In the genomic region with DNA sequence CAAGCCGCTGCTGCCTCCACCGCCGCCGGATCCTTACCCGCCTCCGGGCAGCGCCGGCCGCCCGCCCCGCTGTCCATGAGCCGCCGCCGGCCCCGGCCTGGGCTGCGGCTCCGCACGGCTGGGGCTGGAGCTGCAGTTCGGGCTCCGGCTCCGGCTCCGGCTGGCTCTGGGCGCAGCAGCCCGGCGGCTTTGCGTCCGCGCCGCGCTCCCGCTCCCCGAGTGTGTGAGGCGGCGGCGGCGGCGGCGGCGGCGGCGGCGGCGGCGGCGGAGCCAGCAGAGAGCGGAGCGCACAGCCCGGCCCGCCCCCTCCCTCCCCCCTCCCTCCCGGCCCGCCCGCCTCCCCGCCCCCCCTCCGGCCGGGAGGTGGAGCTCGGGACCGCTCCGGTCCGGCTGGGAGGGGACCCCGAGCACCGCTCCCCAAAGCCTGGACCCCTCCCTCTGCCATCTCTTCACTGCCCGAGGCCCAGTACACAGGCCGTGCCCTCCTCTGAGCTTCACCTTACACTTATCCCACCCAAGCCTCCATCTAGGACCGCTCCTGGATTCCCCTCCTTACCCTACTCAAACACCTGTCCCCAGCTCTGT, we compare ENCODE assay signal across 8 cellular contexts. TPM values are rescaled to one million over a fixed set of nuclear protein-coding genes. Genes with fewer than 3 reads are reported as not detected.
DNase-seq lines count a peak whose midpoint lies in the region; ATAC-seq and TF ChIP-seq lines count a peak whose summit lies in the region.

TSS of gene PCDH1 (minus strand) at position 225 of the 585 bp plus-strand sequence. CDS start at position 77, 148 bp downstream.

- H3K4me1 Mint-ChIP-seq in natural killer cell, result peaks cover 39 to 58% of the 10 kb centered on the region in 2 donors

- DNase-seq in HuH-7 (ENCODE audit: low spot score) (peak; percentile 37), foreskin keratinocyte (no peak), natural killer cell (peak; percentile 37), aorta (peak in 1 of 2 donors; percentile 78), UCSD-AML1 (lab: John Stamatoyannopoulos, UW; ENCODE audit: unreplicated experiment) (no peak)
- DNase-seq in activated naive CD4-positive, alpha-beta T cell treated with Interleukin-2 at 50 U/mL for 16 hours, result peak; percentile 33

- TF ChIP-seq CTCF in C4-2B (conservative IDR thresholded peaks at IDR 0.05) (no peak), foreskin keratinocyte (conservative IDR thresholded peaks at IDR 0.05) (no peak), natural killer cell (IDR thresholded peaks at IDR 0.05) (no peak)

- peaks cover 26 to 49% of the 10 kb centered on the region in 2 donors for H3K27me3 Mint-ChIP-seq in natural killer cell (ENCODE audit: low read depth in 2 of 2)

- WGBS in aorta, 2 donors, result 0 to 1% methylated on average over 18 to 57 of the region's 64 CpGs

- no peaks in the 10 kb centered on the region for H3K9me3 ChIP-seq in aorta (ENCODE audit: control insufficient read depth, low read length)

- H3K27ac ChIP-seq in C4-2B (peak within 1 kb of the TSS; percentile 97), foreskin keratinocyte (no peak within 1 kb of the TSS), aorta (ENCODE audit: low read depth in 1 of 2, low read length in 2 of 2) (no peak within 1 kb of the TSS)

- H3K9me3 Mint-ChIP-seq in natural killer cell, result no peaks in the 10 kb centered on the region

- no peaks in the 10 kb centered on the region for H3K36me3 Mint-ChIP-seq in natural killer cell

- peak within 1 kb of the TSS; percentile 89 for H3K4me3 Mint-ChIP-seq in natural killer cell

- no peaks in the 10 kb centered on the region for H3K36me3 ChIP-seq in aorta (ENCODE audit: control insufficient read depth in 1 of 2, insufficient read depth in 2 of 2, low read length in 1 of 2)

- H3K4me3 ChIP-seq in aorta (ENCODE audit: low read length in 2 of 2), result peak within 1 kb of the TSS; percentile 37 to 47

- ATAC-seq in foreskin keratinocyte (peak; percentile 24), natural killer cell (peak; percentile 14 to 33 (median 27)), aorta (ENCODE audit: low FRiP score) (peak; percentile 70), GM21619 (IDR thresholded peaks at IDR 0.05; ENCODE audit: unreplicated experiment) (no peak)

- H3K27ac Mint-ChIP-seq in natural killer cell, result peak within 1 kb of the TSS; percentile 61 to 82

- intact Hi-C loops in natural killer cell (cut with micrococcal nuclease), result loop anchor here (2.0 to 5.0 kb wide), 4 partner anchors 66 to 185 kb away; partner anchors contain the start of gene RNF14
- intact Hi-C loops in aorta (cut with DNase I), result loop anchor here (2.0 to 5.0 kb wide), 3 partner anchors 84 to 185 kb away; no protein-coding TSS in a partner anchor

- H3K4me1 ChIP-seq in foreskin keratinocyte (peaks cover 6% of the 10 kb centered on the region), aorta (ENCODE audit: control insufficient read depth in 1 of 2, insufficient read depth in 2 of 2, low read length in 2 of 2) (peaks cover 0 to 1% of the 10 kb centered on the region in 2 donors)

- H3K27me3 ChIP-seq in foreskin keratinocyte (peaks cover 82% of the 10 kb centered on the region), aorta (ENCODE audit: control insufficient read depth in 1 of 2, insufficient read depth in 2 of 2, low read length in 1 of 2) (no peaks in the 10 kb centered on the region)

RNA-seq across cellular contexts. Expression of gene PCDH1, which starts in this region (rescaled TPM):
- total RNA-seq in foreskin keratinocyte (2.2 and 12.1 TPM in 2 replicates), natural killer cell (10 to 100 TPM; 19.2 to 39.2 (median 32.1) TPM), aorta (10 to 100 TPM; 29.4 to 41.9 TPM)
- polyA plus RNA-seq in foreskin keratinocyte (1.2 and 7.0 TPM in 2 replicates), aorta (1 to 10 TPM; 1.4 to 2.5 TPM)

Comparison
In these comparisons a context has a peak if more than half of its experiments do, and no peak if none do; other contexts are left out.
1. DNase-seq: peak in HuH-7 (single experiment), activated naive CD4-positive, alpha-beta T cell treated with Interleukin-2 at 50 U/mL for 16 hours (single experiment) and natural killer cell (single experiment); none in foreskin keratinocyte (0 of 2) and UCSD-AML1 (single experiment).